9 cellular contexts compared by ENCODE assay signal in genomic region chr3:14988988-14989394, GRCh38. TPM values are rescaled to one million over a fixed set of nuclear protein-coding genes. Genes with fewer than 3 reads are reported as not detected.
A peak's percentile ranks its signal among the peaks of the same experiment; 100 is the strongest.
DNase-seq lines count a peak whose midpoint lies in the region; ATAC-seq and TF ChIP-seq lines count a peak whose summit lies in the region.
"Had no signal": no experiment of that assay in that cellular context is flagged by ENCODE, and none has a peak within 500 bp of the region (broad histone marks: within the 10 kb centered on the region; RNA-seq: fewer than 3 reads in every experiment).

No MANE protein-coding gene starts in this region.

- no peaks in the 10 kb centered on the region for H4K20me1 ChIP-seq in SU-DHL-6 (ENCODE audit: low read depth, low read length)

- no peak overlapping the region for H3K9ac ChIP-seq in SU-DHL-6 (ENCODE audit: low read length)

- H3K27ac Mint-ChIP-seq in CD4-positive, alpha-beta T cell, result peak overlapping the region; percentile 7
- peak overlapping the region; percentile 10 for H3K27ac Mint-ChIP-seq in nephron progenitor cell

- 97 to 100% methylated on average over 3 of the region's 3 CpGs for WGBS in body of pancreas, 2 donors

- no peak overlapping the region for H2AFZ ChIP-seq in SU-DHL-6 (ENCODE audit: low read depth, low read length, severe bottlenecking)

- H3K36me3 ChIP-seq in SU-DHL-6 (ENCODE audit: low read length) (no peaks in the 10 kb centered on the region), body of pancreas (replicated peaks in 1 of 2; ENCODE audit: insufficient read depth in 1 of 2, low read depth in 2 of 2) (no peaks in the 10 kb centered on the region)
- H3K36me3 ChIP-seq: cardiac muscle cell had no signal

- DNase-seq in CD4-positive, alpha-beta T cell, result no peak
- no peak for DNase-seq in nephron progenitor cell
- DNase-seq in body of pancreas, result no peak
- no peak for DNase-seq in GOT3 (lab: John Stamatoyannopoulos, UW)
- DNase-seq in NCI-H1092 (lab: John Stamatoyannopoulos, UW), result no peak

- no peaks in the 10 kb centered on the region for H3K27me3 Mint-ChIP-seq in CD4-positive, alpha-beta T cell
- H3K27me3 Mint-ChIP-seq in nephron progenitor cell (ENCODE audit: low read depth, poor library complexity), result peaks cover under 1% of the 10 kb centered on the region

- no peak overlapping the region for H3K4me2 ChIP-seq in SU-DHL-6 (ENCODE audit: low read depth, low read length, poor library complexity, severe bottlenecking)

- TF ChIP-seq POLR2A in body of pancreas (IDR thresholded peaks at IDR 0.05), result no peak

- intact Hi-C loops in CD4-positive, alpha-beta T cell (cut with DNase I, micrococcal nuclease), result no loop called here
- intact Hi-C loops in body of pancreas (cut with DNase I), result no loop called here

- peaks cover 32% of the 10 kb centered on the region for H3K79me2 ChIP-seq in SU-DHL-6 (ENCODE audit: insufficient read depth, low read length)

- H3K4me3 ChIP-seq in SU-DHL-6 (ENCODE audit: insufficient read depth, low read length, poor library complexity, severe bottlenecking) (no peak overlapping the region), body of pancreas (no peak overlapping the region)
- H3K4me3 ChIP-seq: cardiac muscle cell had no signal

- H3K9me3 ChIP-seq in CD4-positive, alpha-beta T cell (ENCODE audit: control insufficient read depth, low read length), result no peaks in the 10 kb centered on the region
- H3K9me3 ChIP-seq in SU-DHL-6 (ENCODE audit: insufficient read depth, low read length) (no peaks in the 10 kb centered on the region), body of pancreas (no peaks in the 10 kb centered on the region)

- H3K4me3 Mint-ChIP-seq in CD4-positive, alpha-beta T cell, result no peak overlapping the region
- H3K4me3 Mint-ChIP-seq in nephron progenitor cell, result no peak overlapping the region

- peaks cover 9% of the 10 kb centered on the region for H3K36me3 Mint-ChIP-seq in CD4-positive, alpha-beta T cell (ENCODE audit: low read depth)
- H3K36me3 Mint-ChIP-seq in nephron progenitor cell (ENCODE audit: low read depth), result peaks cover 18% of the 10 kb centered on the region

- H3K4me1 Mint-ChIP-seq in CD4-positive, alpha-beta T cell (ENCODE audit: low read depth), result peaks cover 71% of the 10 kb centered on the region
- H3K4me1 Mint-ChIP-seq in nephron progenitor cell, result peaks cover 24% of the 10 kb centered on the region

- TF ChIP-seq CTCF in CD4-positive, alpha-beta T cell (IDR thresholded peaks at IDR 0.05), result no peak
- TF ChIP-seq CTCF in SU-DHL-6 (IDR thresholded peaks at IDR 0.05; ENCODE audit: insufficient read depth, low read length, poor library complexity, severe bottlenecking) (no peak), nephron progenitor cell (IDR thresholded peaks at IDR 0.05) (no peak), body of pancreas (IDR thresholded peaks at IDR 0.05) (no peak)

- no peaks in the 10 kb centered on the region for H3K9me3 Mint-ChIP-seq in CD4-positive, alpha-beta T cell
- peaks cover 14% of the 10 kb centered on the region for H3K9me3 Mint-ChIP-seq in nephron progenitor cell

- POLR2A ChIA-PET in CD4-positive, alpha-beta T cell (lab: Charles Lee), result no interaction called here

- H3F3A ChIP-seq in SU-DHL-6 (ENCODE audit: insufficient read depth), result no peaks in the 10 kb centered on the region

- no peaks in the 10 kb centered on the region for H3K27me3 ChIP-seq in CD4-positive, alpha-beta T cell (ENCODE audit: control insufficient read depth, insufficient read depth, low read length)
- H3K27me3 ChIP-seq in SU-DHL-6 (ENCODE audit: low read length) (no peaks in the 10 kb centered on the region), body of pancreas (no peaks in the 10 kb centered on the region)
- H3K27me3 ChIP-seq: cardiac muscle cell had no signal

- no peaks in the 10 kb centered on the region for H3K9me2 ChIP-seq in SU-DHL-6 (replicated peaks; ENCODE audit: insufficient read depth, low read length)

- CTCF ChIA-PET in CD4-positive, alpha-beta T cell (lab: Charles Lee), result no interaction called here

- peaks cover 10% of the 10 kb centered on the region for H3K4me1 ChIP-seq in body of pancreas

- H3K27ac ChIP-seq in CD4-positive, alpha-beta T cell (ENCODE audit: low read depth, low read length), result no peak overlapping the region
- H3K27ac ChIP-seq in SU-DHL-6 (ENCODE audit: low read depth, low read length) (peak overlapping the region; percentile 18; the same call in 1 of the 2 replicates), body of pancreas (no peak overlapping the region)
- H3K27ac ChIP-seq: cardiac muscle cell had no signal

- ATAC-seq in CD4-positive, alpha-beta T cell (ENCODE audit: poor library complexity), result peak; percentile 81
- ATAC-seq in GM19023 (IDR thresholded peaks at IDR 0.05; ENCODE audit: unreplicated experiment) (peak; percentile 100), HG03045 (IDR thresholded peaks at IDR 0.05; ENCODE audit: unreplicated experiment) (peak; percentile 100), body of pancreas (no peak)

RNA-seq across cellular contexts. Expression of gene NR2C2, which starts 41.6 kb away (rescaled TPM):
- total RNA-seq in CD4-positive, alpha-beta T cell, result 10 to 100 TPM; 37.0 to 42.1 TPM
- total RNA-seq in body of pancreas, result 10 to 100 TPM; 16.9 to 22.1 TPM
